9 cellular contexts compared by ENCODE assay signal in the genomic region with DNA sequence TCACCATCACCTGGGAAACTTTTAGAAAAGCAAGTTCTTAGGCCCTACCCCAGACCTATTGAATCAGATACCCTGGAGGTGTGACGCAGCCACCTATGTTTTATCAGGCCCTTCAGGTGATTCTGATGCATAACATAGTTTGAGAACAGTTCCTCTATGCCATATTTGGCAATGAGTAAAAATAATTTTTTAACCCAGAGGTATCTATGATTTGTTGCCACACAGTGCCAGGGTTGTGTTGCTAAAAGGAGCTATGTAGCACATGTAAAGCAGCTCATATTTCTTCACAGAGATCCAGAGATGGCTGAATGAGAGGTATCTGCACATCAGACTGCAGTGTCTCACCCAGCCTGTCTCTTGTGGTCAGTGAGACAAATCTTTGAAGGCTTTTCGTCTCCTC.
"Had no signal": no experiment of that assay in that cellular context is flagged by ENCODE, and none has a peak within 500 bp of the region (broad histone marks: within the 10 kb centered on the region; RNA-seq: fewer than 3 reads in every experiment).

No MANE protein-coding gene starts in this region.

- H3K36me3 ChIP-seq: HAP-1 had no signal

- H3K9ac ChIP-seq: GM23248 had no signal

- H3K27ac Mint-ChIP-seq: GM23338, H9, HFFc6 had no signal

- H2AFZ ChIP-seq: GM23248, GM23338 had no signal

- H3K4me1 Mint-ChIP-seq: GM23338, H9 had no signal

- H3K4me3 Mint-ChIP-seq: GM23338, H9, HFFc6 had no signal

- ATAC-seq: GM23338, HCT116 had no signal

- H3K9me3 ChIP-seq: HAP-1 had no signal

- DNase-seq: GM23248, GOT3, H7, H9, HCEC 1CT, HFFc6 had no signal

- H3K9me3 Mint-ChIP-seq: GM23338, H9, HFFc6 had no signal

- H3K4me2 ChIP-seq: GM23338 had no signal

- H3K4me3 ChIP-seq: GM23248, GM23338, HAP-1 had no signal

- H3K27ac ChIP-seq: GM23248 had no signal
